ENCODE assay signal across 9 cellular contexts in the genomic region with DNA sequence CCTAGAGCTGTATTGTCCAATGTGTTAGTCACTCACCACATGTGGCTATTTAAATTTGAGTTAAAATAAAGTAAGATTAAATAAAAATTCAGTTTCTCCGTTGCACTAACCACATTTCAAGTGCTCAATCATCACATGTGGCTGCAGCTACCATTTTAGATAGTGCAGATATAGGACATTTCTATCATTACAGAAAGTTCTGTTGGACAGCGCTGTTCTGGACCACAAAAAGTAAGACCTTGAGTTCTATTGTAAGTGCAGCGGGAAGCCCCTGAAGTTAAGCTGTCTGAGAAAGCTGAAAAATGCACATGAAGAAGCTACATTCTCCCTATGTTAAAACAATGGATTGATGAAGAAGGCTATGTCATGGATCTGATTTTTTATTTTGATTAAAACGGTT. TPM values are rescaled to one million over a fixed set of nuclear protein-coding genes. Genes with fewer than 3 reads are reported as not detected.
DNase-seq lines count a peak whose midpoint lies in the region; ATAC-seq and TF ChIP-seq lines count a peak whose summit lies in the region.
"Had no signal": no experiment of that assay in that cellular context is flagged by ENCODE, and none has a peak within 500 bp of the region (broad histone marks: within the 10 kb centered on the region; RNA-seq: fewer than 3 reads in every experiment).

No MANE protein-coding gene starts in this region.

- intact Hi-C loops in MCF 10A (cut with micrococcal nuclease): loop anchor here (1.0 to 5.0 kb wide), 2 partner anchors 184 to 205 kb away; a partner anchor contains a TSS

- peak overlapping the region in 1 of 2 donors; percentile 93 for H3K9ac ChIP-seq in mucosa of rectum (ENCODE audit: low read depth in 1 of 2, low read length in 2 of 2)

- H3K4me1 Mint-ChIP-seq in IgD-negative memory B cell (peaks cover 36 to 45% (median 38%) of the 10 kb centered on the region in 3 donors), MCF 10A (ENCODE audit: insufficient read depth, unreplicated experiment) (peaks cover 38% of the 10 kb centered on the region)

- H3K4me1 ChIP-seq in ACC112 (ENCODE audit: control insufficient read depth, insufficient read depth, low read length, unreplicated experiment) (peaks cover 19% of the 10 kb centered on the region), mucosa of rectum (ENCODE audit: control insufficient read depth in 2 of 2, insufficient read depth in 2 of 2, low read length in 2 of 2) (peaks cover 14 to 22% of the 10 kb centered on the region in 2 donors)

- CTCF ChIA-PET in MCF 10A (lab: Yijun Ruan, JAX): no interaction called here

- DNase-seq in MCF 10A (ENCODE audit: unreplicated experiment) (no peak), kidney tubule cell (ENCODE audit: low spot score) (no peak), DMS153 (lab: John Stamatoyannopoulos, UW) (no peak), NCI-H146 treated with DMSO at 0.1 percent for 48 hours (lab: John Stamatoyannopoulos, UW; ENCODE audit: unreplicated experiment) (no peak)
- DNase-seq: GF-D8 had no signal

- H3K27me3 ChIP-seq in ACC112 (ENCODE audit: insufficient read depth, low read length): no peaks in the 10 kb centered on the region
- H3K27me3 ChIP-seq in mucosa of rectum (ENCODE audit: control insufficient read depth in 2 of 2, insufficient read depth in 2 of 2, low read length in 2 of 2): no peaks in the 10 kb centered on the region

- H3K27me3 Mint-ChIP-seq in IgD-negative memory B cell (no peaks in the 10 kb centered on the region), MCF 10A (ENCODE audit: insufficient read depth, unreplicated experiment) (no peaks in the 10 kb centered on the region)

- no peak for ATAC-seq in HG02610 (IDR thresholded peaks at IDR 0.05; ENCODE audit: unreplicated experiment)

- POLR2A ChIA-PET in MCF 10A (lab: Yijun Ruan, JAX): interaction anchor here (1.2 to 1.3 kb wide), 2 partner anchors 10 to 66 kb away, joined by 3 to 5 read pairs; no protein-coding TSS in a partner anchor

- H3K9me3 Mint-ChIP-seq in IgD-negative memory B cell (no peaks in the 10 kb centered on the region), MCF 10A (ENCODE audit: unreplicated experiment) (no peaks in the 10 kb centered on the region)

- no peak overlapping the region for H3K27ac ChIP-seq in ACC112 (ENCODE audit: low read depth, low read length)
- H3K27ac ChIP-seq in mucosa of rectum (ENCODE audit: low read depth in 2 of 2, low read length in 2 of 2): no peak overlapping the region

- H3K79me2 ChIP-seq in ACC112 (ENCODE audit: control insufficient read depth, insufficient read depth, low read length, unreplicated experiment): peaks cover 68% of the 10 kb centered on the region

- peaks cover 2% of the 10 kb centered on the region for H3K36me3 Mint-ChIP-seq in IgD-negative memory B cell
- peaks cover 21% of the 10 kb centered on the region for H3K36me3 Mint-ChIP-seq in MCF 10A (ENCODE audit: insufficient read depth, unreplicated experiment)

- H3K9me3 ChIP-seq in mucosa of rectum (ENCODE audit: control insufficient read depth in 2 of 2, low read length in 2 of 2): no peaks in the 10 kb centered on the region

- BruUV-seq in MCF 10A (replicated peaks; lab: Mats Ljungman, UMichigan): no TSS peak

- no peak for TF ChIP-seq CTCF in MCF 10A (IDR thresholded peaks at IDR 0.05; ENCODE audit: unreplicated experiment)

- H3K27ac Mint-ChIP-seq in IgD-negative memory B cell: peak overlapping the region in 1 of 3 donors; percentile 99
- peak overlapping the region; percentile 77 for H3K27ac Mint-ChIP-seq in MCF 10A (ENCODE audit: low read depth, unreplicated experiment)

- H3K4me3 Mint-ChIP-seq in IgD-negative memory B cell (peak overlapping the region; percentile 89 to 99 (median 96)), MCF 10A (ENCODE audit: unreplicated experiment) (peak overlapping the region; percentile 94)

- H3K4me3 ChIP-seq in ACC112 (ENCODE audit: low read depth, low read length) (peak overlapping the region; percentile 95), mucosa of rectum (ENCODE audit: low read length in 2 of 2) (peak overlapping the region; percentile 94 to 97)

- H3K36me3 ChIP-seq in ACC112 (ENCODE audit: insufficient read depth, low read length) (peaks cover 18% of the 10 kb centered on the region), mucosa of rectum (ENCODE audit: control insufficient read depth in 2 of 2, insufficient read depth in 2 of 2, low read length in 2 of 2) (peaks cover 0 to 11% of the 10 kb centered on the region in 2 donors)

- H2AFZ ChIP-seq in ACC112 (ENCODE audit: low read length, unreplicated experiment): peak overlapping the region; percentile 49

RNA-seq across cellular contexts. Expression of a gene that starts 1.1 kb away (rescaled TPM):
- 29.7 TPM for polyA plus RNA-seq in IgD-negative memory B cell
- 19.4 and 21.1 TPM in 2 replicates for total RNA-seq in MCF 10A (2022)

RNA-seq across cellular contexts. Expression of a gene that starts 1.2 kb away (rescaled TPM):
- polyA plus RNA-seq in IgD-negative memory B cell: 22.0 TPM
- 29.9 and 31.0 TPM in 2 replicates for total RNA-seq in MCF 10A (2022)
